ENCODE assay signal across 8 cellular contexts in the genomic region with DNA sequence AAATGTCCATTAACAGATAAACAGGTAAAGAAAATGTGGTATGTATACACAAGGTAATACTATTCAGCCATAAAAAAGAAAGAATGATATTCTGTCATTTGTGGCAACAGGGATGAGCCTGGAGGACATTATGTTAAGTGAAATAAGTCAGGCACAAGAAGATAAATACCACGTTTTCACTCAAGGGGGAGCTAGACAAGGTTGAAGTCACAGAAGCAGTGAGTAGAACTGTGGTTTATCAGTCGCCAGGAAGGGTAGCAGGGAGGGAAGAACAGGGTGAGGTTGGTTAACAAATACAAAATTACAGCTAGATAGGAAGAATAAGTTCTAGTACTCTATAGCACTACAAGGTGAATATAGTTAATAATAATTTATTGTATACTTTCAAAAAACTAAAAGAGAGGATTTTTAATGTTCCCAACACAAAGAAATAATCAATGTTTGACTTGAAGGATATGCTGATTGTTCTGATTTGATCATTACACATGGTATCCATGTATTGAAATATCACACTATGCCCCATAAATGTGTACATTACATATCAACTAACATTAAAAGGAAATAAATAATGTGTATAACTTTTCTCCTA. TPM values are rescaled to one million over a fixed set of nuclear protein-coding genes. Genes with fewer than 3 reads are reported as not detected.
DNase-seq lines count a peak whose midpoint lies in the region; ATAC-seq, FAIRE-seq and TF ChIP-seq lines count a peak whose summit lies in the region.

No MANE protein-coding gene starts in this region.

- no peak overlapping the region for H2AK5ac ChIP-seq in mesenchymal stem cell (ENCODE audit: low read length, severe bottlenecking)

- H4K91ac ChIP-seq in mesenchymal stem cell (ENCODE audit: low read length): no peak overlapping the region

- peak; percentile 58 for DNase-seq in Calu3
- DNase-seq in GM18507 (ENCODE audit: extremely low spot score, insufficient read length, low read depth): no peak
- peak; percentile 53 for DNase-seq in NOMO-1 treated with DMSO at 0.1 percent for 48 hours (lab: John Stamatoyannopoulos, UW; ENCODE audit: unreplicated experiment)
- no peak for DNase-seq in breast epithelium (ENCODE audit: low spot score in 2 of 2)
- DNase-seq in mesenchymal stem cell: peak; percentile 72

- H3K4me2 ChIP-seq in mesenchymal stem cell (ENCODE audit: low read length, poor library complexity, severe bottlenecking): no peak overlapping the region

- H3K9me3 ChIP-seq in breast epithelium (no peaks in the 10 kb centered on the region), mesenchymal stem cell (ENCODE audit: control insufficient read depth, low read length) (no peaks in the 10 kb centered on the region)

- CTCF ChIA-PET in Calu3 (lab: Charles Lee): interaction anchor here (0.7 to 1.0 kb wide), 3 partner anchors 371 to 1063 kb away, joined by 3 to 5 read pairs (median 3); no protein-coding TSS in a partner anchor

- H3K4me3 Mint-ChIP-seq in Calu3 (ENCODE audit: low read depth, unreplicated experiment): no peak overlapping the region

- H3K27me3 Mint-ChIP-seq in Calu3 (ENCODE audit: unreplicated experiment): no peaks in the 10 kb centered on the region

- intact Hi-C loops in Calu3 (cut with micrococcal nuclease; ENCODE audit: unreplicated experiment): loop anchor here (1.0 to 10.0 kb wide), 3 partner anchors 129 to 369 kb away; no protein-coding TSS in a partner anchor
- intact Hi-C loops in breast epithelium (cut with DNase I; ENCODE audit: low total_unique reads): no loop called here

- peaks cover 24% of the 10 kb centered on the region for H3K4me1 Mint-ChIP-seq in Calu3 (ENCODE audit: low read depth, unreplicated experiment)

- FAIRE-seq in GM18507 (lab: Jason Lieb, UNC): peak; percentile 89

- no peak overlapping the region for H3K4me3 ChIP-seq in breast epithelium
- H3K4me3 ChIP-seq in mesenchymal stem cell (ENCODE audit: insufficient read depth in 1 of 2, low read depth in 1 of 2, low read length in 2 of 2): no peak overlapping the region

- H3K36me3 Mint-ChIP-seq in Calu3 (ENCODE audit: insufficient read depth, unreplicated experiment): peaks cover 6% of the 10 kb centered on the region

- H2BK5ac ChIP-seq in mesenchymal stem cell (ENCODE audit: low read depth, low read length, poor library complexity, severe bottlenecking): no peak overlapping the region

- H3K9ac ChIP-seq in mesenchymal stem cell (ENCODE audit: low read length): no peak overlapping the region

- no peak overlapping the region for H3K14ac ChIP-seq in mesenchymal stem cell (ENCODE audit: low read length in 2 of 2)

- no peaks in the 10 kb centered on the region for H3K4me1 ChIP-seq in breast epithelium
- no peaks in the 10 kb centered on the region for H3K4me1 ChIP-seq in mesenchymal stem cell (ENCODE audit: control insufficient read depth, insufficient read depth, low read depth, low read length)

- H3K27ac Mint-ChIP-seq in Calu3 (ENCODE audit: unreplicated experiment): no peak overlapping the region

- H2BK15ac ChIP-seq in mesenchymal stem cell (ENCODE audit: low read depth, poor library complexity, severe bottlenecking): no peak overlapping the region

- H2BK120ac ChIP-seq in mesenchymal stem cell (ENCODE audit: low read depth, low read length): no peak overlapping the region

- H3K36me3 ChIP-seq in breast epithelium (no peaks in the 10 kb centered on the region), mesenchymal stem cell (ENCODE audit: control insufficient read depth in 1 of 2, insufficient read depth in 2 of 2, low read depth in 1 of 2, low read length in 2 of 2) (peaks cover 0 to 2% of the 10 kb centered on the region in 2 experiments)

- no peak overlapping the region for H4K8ac ChIP-seq in mesenchymal stem cell (ENCODE audit: low read length)

- no peak overlapping the region for H2AFZ ChIP-seq in mesenchymal stem cell (ENCODE audit: low read depth, low read length)

- 20% methylated on average over 2 of the region's 2 CpGs for WGBS in mesenchymal stem cell

- no peaks in the 10 kb centered on the region for H3K9me3 Mint-ChIP-seq in Calu3 (ENCODE audit: low read depth, unreplicated experiment)

- H3K27me3 ChIP-seq in breast epithelium (no peaks in the 10 kb centered on the region), mesenchymal stem cell (ENCODE audit: control insufficient read depth in 1 of 2, insufficient read depth in 1 of 2, low read length in 2 of 2) (no peaks in the 10 kb centered on the region)

- peaks cover 4% of the 10 kb centered on the region for H3K79me1 ChIP-seq in mesenchymal stem cell (replicated peaks; ENCODE audit: low read length, poor library complexity, severe bottlenecking)

- no TSS peak for BruUV-seq in Calu3 (replicated peaks; lab: Mats Ljungman, UMichigan)

- TF ChIP-seq CTCF in Calu3 (IDR thresholded peaks at IDR 0.05; ENCODE audit: unreplicated experiment) (peak; percentile 49), breast epithelium (IDR thresholded peaks at IDR 0.05) (peak; percentile 29 to 61 (median 54))

- H3K18ac ChIP-seq in mesenchymal stem cell (ENCODE audit: low read depth in 1 of 2, low read length in 2 of 2): no peak overlapping the region

- H2BK12ac ChIP-seq in mesenchymal stem cell (ENCODE audit: low read length in 2 of 2): no peak overlapping the region

- H3K4ac ChIP-seq in mesenchymal stem cell (ENCODE audit: low read depth in 1 of 2, low read length in 2 of 2): no peak overlapping the region

- ATAC-seq in HG03280 (IDR thresholded peaks at IDR 0.05; ENCODE audit: unreplicated experiment) (peak; percentile 65), HG02840 (IDR thresholded peaks at IDR 0.05; ENCODE audit: low FRiP score, unreplicated experiment) (no peak), HG03520 (IDR thresholded peaks at IDR 0.05; ENCODE audit: unreplicated experiment) (no peak)

- H3K23ac ChIP-seq in mesenchymal stem cell (ENCODE audit: low read length in 2 of 2): no peak overlapping the region

- H3K27ac ChIP-seq in breast epithelium (no peak overlapping the region), mesenchymal stem cell (ENCODE audit: low read length, poor library complexity, severe bottlenecking) (no peak overlapping the region)

- TF ChIP-seq POLR2A in breast epithelium (IDR thresholded peaks at IDR 0.05): no peak

RNA-seq across cellular contexts. Expression of a gene that starts 21.1 kb away (rescaled TPM):
- total RNA-seq in Calu3 (2022) (15.2 and 18.8 TPM in 2 replicates), breast epithelium (1 to 10 TPM; 1.4 to 7.6 (median 4.3) TPM)
- 5.4 TPM for polyA plus RNA-seq in mesenchymal stem cell (2013, experiment 1 of 2)
- 5.9 TPM for polyA plus RNA-seq in mesenchymal stem cell (2013, experiment 2 of 2)

RNA-seq across cellular contexts. Expression of a gene that starts 21.2 kb away (rescaled TPM):
- total RNA-seq in Calu3 (2022) (21.8 and 27.7 TPM in 2 replicates), breast epithelium (10 to 100 TPM in 1 of 3 donors, 1 to 10 TPM in 2; 7.4 to 17.1 (median 9.2) TPM)
- 6.5 TPM for polyA plus RNA-seq in mesenchymal stem cell (2013, experiment 1 of 2)
- 5.7 TPM for polyA plus RNA-seq in mesenchymal stem cell (2013, experiment 2 of 2)

Comparison
In these comparisons a context has a peak if more than half of its experiments do, and no peak if none do; other contexts are left out.
1. DNase-seq: peak in Calu3 (single experiment), NOMO-1 treated with DMSO at 0.1 percent for 48 hours (single experiment) and mesenchymal stem cell (single experiment); none in GM18507 (single experiment) and breast epithelium (0 of 2).